15 cellular contexts compared by ENCODE assay signal in genomic region chr1:91891486-91891885, GRCh38. TPM values are rescaled to one million over a fixed set of nuclear protein-coding genes. Genes with fewer than 3 reads are reported as not detected.
DNase-seq lines count a peak whose midpoint lies in the region; ATAC-seq and TF ChIP-seq lines count a peak whose summit lies in the region.
"Had no signal": no experiment of that assay in that cellular context is flagged by ENCODE, and none has a peak within 500 bp of the region (broad histone marks: within the 10 kb centered on the region; RNA-seq: fewer than 3 reads in every experiment).

No MANE protein-coding gene starts in this region.

- H3K4me3 ChIP-seq in RWPE2 (ENCODE audit: severe bottlenecking) (no peak overlapping the region), thyroid gland (replicated peaks in 1 of 3) (no peak overlapping the region), coronary artery (no peak overlapping the region)
- H3K4me3 ChIP-seq: body of pancreas, MG63 had no signal

- H3K27me3 ChIP-seq in RWPE2 (ENCODE audit: insufficient read depth, poor library complexity, severe bottlenecking) (no peaks in the 10 kb centered on the region), thyroid gland (no peaks in the 10 kb centered on the region)
- H3K27me3 ChIP-seq: body of pancreas, MG63 had no signal

- DNase-seq in EL (peak; percentile 59), RWPE2 (ENCODE audit: low spot score) (no peak), fibroblast of the conjunctiva (ENCODE audit: low read depth) (peak; percentile 47), sciatic nerve (ENCODE audit: low spot score) (no peak), NCI-H1105 (lab: John Stamatoyannopoulos, UW) (no peak), thyroid gland (no peak), OCI-M1 (lab: John Stamatoyannopoulos, UW) (no peak), coronary artery (ENCODE audit: low spot score) (no peak)
- DNase-seq: NCI-H2227 treated with DMSO at 0.1 percent for 48 hours, RPMI8226 had no signal

- H3K27ac ChIP-seq in RWPE2 (ENCODE audit: poor library complexity, severe bottlenecking) (peak overlapping the region; percentile 2), thyroid gland (no peak overlapping the region), coronary artery (no peak overlapping the region)
- H3K27ac ChIP-seq: body of pancreas, neutrophil had no signal

- H3K36me3 ChIP-seq in RWPE2 (ENCODE audit: low read depth) (no peaks in the 10 kb centered on the region), thyroid gland (no peaks in the 10 kb centered on the region)
- H3K36me3 ChIP-seq: MG63, neutrophil had no signal

- intact Hi-C loops in sciatic nerve (cut with DNase I): no loop called here
- intact Hi-C loops in thyroid gland (cut with DNase I): no loop called here

- no peak for TF ChIP-seq POLR2A in thyroid gland (IDR thresholded peaks at IDR 0.05)

- ATAC-seq in RWPE2 (ENCODE audit: low read depth): no peak
- ATAC-seq in sciatic nerve: peak; percentile 70
- ATAC-seq: body of pancreas; stimulated activated memory B cell treated with anti-CD40 and anti-IgM and Interleukin-4, amounts not matched to agents 10 μg/mL and 1 μg/mL and 100 μg/mL, for 72 hours had no signal

- 69 to 73% methylated on average over 3 of the region's 3 CpGs for WGBS in thyroid gland, 2 donors

- H3K9me3 ChIP-seq in RWPE2 (ENCODE audit: severe bottlenecking): no peaks in the 10 kb centered on the region
- H3K9me3 ChIP-seq in thyroid gland: no peaks in the 10 kb centered on the region
- H3K9me3 ChIP-seq: body of pancreas, MG63, neutrophil had no signal

- TF ChIP-seq CTCF in RWPE2 (IDR thresholded peaks at IDR 0.05; ENCODE audit: poor library complexity, severe bottlenecking): no peak
- no peak for TF ChIP-seq CTCF in thyroid gland (IDR thresholded peaks at IDR 0.05)
- TF ChIP-seq CTCF in coronary artery (IDR thresholded peaks at IDR 0.05): no peak

- H3K4me1 ChIP-seq in RWPE2 (ENCODE audit: insufficient read depth, poor library complexity, severe bottlenecking) (peaks cover 16% of the 10 kb centered on the region), thyroid gland (peaks cover 6 to 12% of the 10 kb centered on the region in 2 donors)

RNA-seq across cellular contexts. Expression of gene TGFBR3, which starts 5.5 kb away (rescaled TPM):
- total RNA-seq in sciatic nerve (109 TPM), thyroid gland (100 to 1,000 TPM in 2 of 4 donors, 10 to 100 TPM in 2; 37.2 to 223 (median 106) TPM)

RNA-seq across cellular contexts. Expression of gene BRDT, which starts 57.7 kb away (rescaled TPM):
- total RNA-seq in sciatic nerve: not detected
- under 1 TPM in 1 of 4 donors, not detected in 3; 0.81 TPM for total RNA-seq in thyroid gland
- total RNA-seq: body of pancreas, epithelial cell of proximal tubule had no signal

Comparison
In these comparisons a context has a peak if more than half of its experiments do, and no peak if none do; other contexts are left out.
1. DNase-seq: peak in EL (single experiment) and fibroblast of the conjunctiva (single experiment); none in RWPE2 (single experiment), sciatic nerve (single experiment), NCI-H1105 (single experiment), thyroid gland (0 of 2), OCI-M1 (single experiment) and coronary artery (single experiment).